25 cellular contexts compared by ENCODE assay signal in genomic region chr10:49118450-49118849, GRCh38. TPM values are rescaled to one million over a fixed set of nuclear protein-coding genes. Genes with fewer than 3 reads are reported as not detected.
"Had no signal": no experiment of that assay in that cellular context is flagged by ENCODE, and none has a peak within 500 bp of the region (broad histone marks: within the 10 kb centered on the region; RNA-seq: fewer than 3 reads in every experiment).

No MANE protein-coding gene starts in this region.

- H3K4me3 Mint-ChIP-seq: activated B cell treated with CpG ODN at 0.5 μM for 24 hours; activated CD4-positive, alpha-beta T cell treated with anti-CD3 and anti-CD28 coated beads for 36 hours; activated naive CD4-positive, alpha-beta T cell treated with anti-CD3 and anti-CD28 coated beads, Interleukin-2, amount 10 ng/mL, durations not matched to agents 7 days and 5 days; activated T-cell treated with anti-CD3 and anti-CD28 coated beads, Interleukin-2, amount 50 U/mL, for 72 hours; natural killer cell treated with Interleukin-12 subunit alpha and Interleukin-12 subunit beta and Interleukin-15 and Interleukin-18, amount 100 ng/mL, for 72 hours; stimulated activated naive B cell treated with anti-CD40 and anti-IgM and Interleukin-4, amounts not matched to agents 10 μg/mL and 1 μg/mL and 100 μg/mL, for 72 hours; T-helper 17 cell had no signal

- H3K36me3 Mint-ChIP-seq: activated naive CD4-positive, alpha-beta T cell treated with anti-CD3 and anti-CD28 coated beads, Interleukin-2, amount 10 ng/mL, durations not matched to agents 7 days and 5 days; natural killer cell treated with Interleukin-12 subunit alpha and Interleukin-12 subunit beta and Interleukin-15 and Interleukin-18, amount 100 ng/mL, for 72 hours had no signal

- H3K27me3 ChIP-seq: body of pancreas, cardiac muscle cell, testis, upper lobe of left lung had no signal

- H3K27ac Mint-ChIP-seq: activated B cell treated with CpG ODN at 0.5 μM for 24 hours; activated CD4-positive, alpha-beta T cell treated with anti-CD3 and anti-CD28 coated beads for 36 hours; activated naive CD4-positive, alpha-beta T cell treated with anti-CD3 and anti-CD28 coated beads, Interleukin-2, amount 10 ng/mL, durations not matched to agents 7 days and 5 days; activated T-cell treated with anti-CD3 and anti-CD28 coated beads, Interleukin-2, amount 50 U/mL, for 72 hours; stimulated activated naive B cell treated with anti-CD40 and anti-IgM and Interleukin-4, amounts not matched to agents 10 μg/mL and 1 μg/mL and 100 μg/mL, for 72 hours; T-helper 17 cell had no signal

- H3K4me1 Mint-ChIP-seq: stimulated activated naive B cell treated with anti-CD40 and anti-IgM and Interleukin-4, amounts not matched to agents 10 μg/mL and 1 μg/mL and 100 μg/mL, for 72 hours had no signal

- H3K9me3 Mint-ChIP-seq: activated naive CD4-positive, alpha-beta T cell treated with anti-CD3 and anti-CD28 coated beads, Interleukin-2, amount 10 ng/mL, durations not matched to agents 7 days and 5 days had no signal

- H3K27ac ChIP-seq: body of pancreas, cardiac muscle cell, hepatocyte, left ventricle myocardium inferior, testis, upper lobe of left lung had no signal

- H3K4me2 ChIP-seq: hepatocyte had no signal

- H2AFZ ChIP-seq: hepatocyte had no signal

- H3K4me3 ChIP-seq: body of pancreas, cardiac muscle cell, hepatocyte, left ventricle myocardium inferior, testis, upper lobe of left lung had no signal

- H3K9me3 ChIP-seq: body of pancreas, left ventricle myocardium inferior, testis, upper lobe of left lung had no signal

- H3K36me3 ChIP-seq: cardiac muscle cell, left ventricle myocardium inferior, upper lobe of left lung had no signal

- DNase-seq: activated B cell treated with CpG ODN at 0.5 μM for 24 hours; activated CD4-positive, alpha-beta T cell treated with anti-CD3 and anti-CD28 coated beads for 36 hours; activated CD4-positive, alpha-beta T cell treated with anti-CD3 and anti-CD28 coated beads, Interleukin-2, amount 50 U/mL, for 4 hours; activated effector memory CD4-positive, alpha-beta T cell treated with anti-CD3 and anti-CD28 coated beads, Interleukin-2, amount 50 U/mL, for 16 hours; activated naive CD4-positive, alpha-beta T cell treated with anti-CD3 and anti-CD28 coated beads, Interleukin-2, amount 10 ng/mL, durations not matched to agents 7 days and 5 days; activated T-cell treated with anti-CD3 and anti-CD28 coated beads, Interleukin-2, amount 50 U/mL, for 72 hours; body of pancreas; effector CD4-positive, alpha-beta T cell; foreskin melanocyte; glutamatergic neuron; left ventricle myocardium inferior; mammary epithelial cell; occipital lobe; posterior cingulate gyrus; small intestine; stimulated activated naive B cell treated with anti-CD40 and anti-IgM and Interleukin-4, amounts not matched to agents 10 μg/mL and 1 μg/mL and 100 μg/mL, for 72 hours; SW 1271; T-helper 17 cell; testis; upper lobe of left lung had no signal

- H3K79me2 ChIP-seq: hepatocyte had no signal

RNA-seq across cellular contexts. Expression of gene VSTM4, which starts 3.1 kb away (rescaled TPM):
- total RNA-seq: activated B cell treated with CpG ODN at 0.5 μM for 24 hours, T-helper 17 cell had no signal

RNA-seq across cellular contexts. Expression of gene FAM170B, which starts 15.4 kb away (rescaled TPM):
- total RNA-seq: activated B cell treated with CpG ODN at 0.5 μM for 24 hours; activated CD4-positive, alpha-beta T cell treated with anti-CD3 and anti-CD28 coated beads for 36 hours; body of pancreas; cardiac muscle cell; cerebellum; hepatocyte; left ventricle myocardium inferior; mammary epithelial cell; occipital lobe; sciatic nerve; T-helper 17 cell had no signal
